23 cellular contexts compared by ENCODE assay signal in genomic region chr14:95829321-95829720, GRCh38. TPM values are rescaled to one million over a fixed set of nuclear protein-coding genes. Genes with fewer than 3 reads are reported as not detected.
DNase-seq lines count a peak whose midpoint lies in the region; ATAC-seq, FAIRE-seq and TF ChIP-seq lines count a peak whose summit lies in the region.
"Had no signal": no experiment of that assay in that cellular context is flagged by ENCODE, and none has a peak within 500 bp of the region (broad histone marks: within the 10 kb centered on the region; RNA-seq: fewer than 3 reads in every experiment).

No MANE protein-coding gene starts in this region.

- H2BK15ac ChIP-seq in H1 (ENCODE audit: low read length) = no peak overlapping the region

- H2BK12ac ChIP-seq in H1 (ENCODE audit: low read depth, low read length) = 0 out of 2 replicates have a peak overlapping the region, but pooled peaks have one; percentile 19

- no peak overlapping the region for H4K5ac ChIP-seq in H1 (ENCODE audit: insufficient read length, low read depth, low read length)

- no peaks in the 10 kb centered on the region for H3K23me2 ChIP-seq in H1 (ENCODE audit: low read depth, low read length)

- no peaks in the 10 kb centered on the region for H4K20me1 ChIP-seq in H1 (replicated peaks in 1 of 2; ENCODE audit: control insufficient read depth in 1 of 2, insufficient read depth in 2 of 2, low read length in 2 of 2)

- no peak for FAIRE-seq in H1 (lab: Jason Lieb, UNC)
- FAIRE-seq: GM12891, GM18507 had no signal

- no peak for TF ChIP-seq POLR2A in H1 (IDR thresholded peaks at IDR 0.05; ENCODE audit: control extremely low read depth in 1 of 2, low read depth in 2 of 2, low read length in 2 of 2)

- 88% methylated on average over 2 of the region's 3 CpGs; no CpG with 5 or more reads in 1 of the 2 experiments for WGBS in H1 (ENCODE audit: extremely low coverage in 1 of 2, insufficient coverage in 1 of 2, insufficient read length in 1 of 2, insufficient replicate concordance in 2 of 2, low coverage in 1 of 2, low lambda C conversion rate in 2 of 2, missing lambda C conversion rate in 1 of 2), 2 experiments

- H3K27me3 Mint-ChIP-seq in nephron progenitor cell (ENCODE audit: low read depth, poor library complexity) (no peaks in the 10 kb centered on the region), type B pancreatic cell (peaks cover 24% of the 10 kb centered on the region)

- no peaks in the 10 kb centered on the region for H3K36me3 ChIP-seq in H1 (ENCODE audit: control insufficient read depth in 2 of 4, insufficient read depth in 4 of 4, low read length in 3 of 4)

- H2AFZ ChIP-seq in H1 (ENCODE audit: low read length) = no peak overlapping the region
- H2AFZ ChIP-seq: GM23248 had no signal

- peaks cover 41% of the 10 kb centered on the region for H3K4me1 Mint-ChIP-seq in nephron progenitor cell
- H3K4me1 Mint-ChIP-seq in type B pancreatic cell (ENCODE audit: unreplicated experiment) = no peaks in the 10 kb centered on the region
- H3K4me1 Mint-ChIP-seq: CD4-positive, alpha-beta memory T cell had no signal

- H3K23ac ChIP-seq in H1 (ENCODE audit: insufficient read length) = no peak overlapping the region

- H3K4me2 ChIP-seq in H1 (ENCODE audit: insufficient read depth in 1 of 2, low read depth in 2 of 2, low read length in 2 of 2) = no peak overlapping the region

- H3K4ac ChIP-seq in H1 (replicated peaks; ENCODE audit: insufficient read length, low read depth, low read length) = peak overlapping the region; percentile 55

- H3K4me1 ChIP-seq in H1 (replicated peaks in 1 of 4; ENCODE audit: control insufficient read depth in 3 of 4, insufficient read depth in 4 of 4, low read length in 3 of 4) = peaks cover 4 to 11% (median 6%) of the 10 kb centered on the region in 4 experiments; a peak in 6 of 7 replicates

- TF ChIP-seq CTCF in H1 (IDR thresholded peaks at IDR 0.05; ENCODE audit: control extremely low read depth in 1 of 3, insufficient read depth in 1 of 3, low read depth in 1 of 3, low read length in 3 of 3) (no peak), nephron progenitor cell (IDR thresholded peaks at IDR 0.05) (no peak), type B pancreatic cell (conservative IDR thresholded peaks at IDR 0.05) (no peak)

- no peak overlapping the region for H3K4me3 ChIP-seq in H1 (ENCODE audit: extremely low read depth in 1 of 4, insufficient read depth in 2 of 4, low read depth in 3 of 4, low read length in 4 of 4)
- H3K4me3 ChIP-seq: GM23248 had no signal

- no peak overlapping the region for H3K14ac ChIP-seq in H1 (ENCODE audit: insufficient read length)

- H3K9me3 Mint-ChIP-seq in nephron progenitor cell (peaks cover 3% of the 10 kb centered on the region), type B pancreatic cell (no peaks in the 10 kb centered on the region)
- H3K9me3 Mint-ChIP-seq: CD4-positive, alpha-beta memory T cell had no signal

- H3K79me2 ChIP-seq in H1 (ENCODE audit: control insufficient read depth in 1 of 2, insufficient read depth in 2 of 2, low read length in 2 of 2) = no peaks in the 10 kb centered on the region

- no peak overlapping the region for H3K27ac ChIP-seq in H1 (ENCODE audit: low read depth, low read length)
- H3K27ac ChIP-seq: GM23248 had no signal

- H3K27ac Mint-ChIP-seq in nephron progenitor cell (no peak overlapping the region), type B pancreatic cell (peak overlapping the region; percentile 29)
- H3K27ac Mint-ChIP-seq: CD4-positive, alpha-beta memory T cell; H9 had no signal

- no peak overlapping the region for H3K56ac ChIP-seq in H1 (replicated peaks; ENCODE audit: insufficient read length, low read depth, low read length)

- no peaks in the 10 kb centered on the region; the same call in 1 of the 2 replicates for H3K79me1 ChIP-seq in H1 (ENCODE audit: low read depth, low read length)

- peak overlapping the region; percentile 66; the same call in 1 of the 2 replicates for H2BK5ac ChIP-seq in H1 (ENCODE audit: low read depth, low read length)

- H2BK120ac ChIP-seq in H1 (replicated peaks; ENCODE audit: low read depth, low read length) = no peak overlapping the region

- no peak for TF ChIP-seq RAD21 in H1 (IDR thresholded peaks at IDR 0.05 in 1 of 2, conservative IDR thresholded peaks at IDR 0.05 in 1 of 2; ENCODE audit: low read depth in 2 of 2, low read length in 2 of 2)

- CTCF ChIA-PET in H1 (lab: Charles Lee; ENCODE audit: partially characterized antibody) = interaction anchor here (0.6 kb wide), 1 partner anchor 241 kb away, joined by 3 read pairs; no protein-coding TSS in a partner anchor

- peaks cover 5 to 6% of the 10 kb centered on the region in 2 experiments; a peak in 1 of 4 replicates for H3K9me3 ChIP-seq in H1 (ENCODE audit: insufficient read depth in 2 of 2, low read depth in 1 of 2, low read length in 1 of 2)

- no peak overlapping the region for H2BK20ac ChIP-seq in H1 (ENCODE audit: low read length)

- POLR2A ChIA-PET in H1 (lab: Charles Lee; ENCODE audit: partially characterized antibody) = no interaction called here

- no peak for ATAC-seq in GM18873 (IDR thresholded peaks at IDR 0.05; ENCODE audit: low FRiP score, unreplicated experiment)
- ATAC-seq: HCT116 had no signal

- no peak overlapping the region for H2AK5ac ChIP-seq in H1 (ENCODE audit: low read depth, low read length)

- DNase-seq in H1 (ENCODE audit: low read depth in 1 of 2, low spot score in 2 of 2) (peak in 1 of 2 experiments; percentile 23), nephron progenitor cell (no peak), type B pancreatic cell (ENCODE audit: extremely low spot score, unreplicated experiment) (no peak), NCI-H2171 (lab: John Stamatoyannopoulos, UW) (no peak), NCI-H446 treated with DMSO at 0.1 percent for 48 hours (lab: John Stamatoyannopoulos, UW) (no peak)
- DNase-seq: C1 segment of cervical spinal cord; Calu3; CD4-positive, alpha-beta memory T cell; COR-L47; DMS53; DMS79 treated with DMSO at 0.1 percent for 48 hours; GF-D8; GM23248 had no signal

- H3K36me3 Mint-ChIP-seq in nephron progenitor cell (ENCODE audit: low read depth) = no peaks in the 10 kb centered on the region
- H3K36me3 Mint-ChIP-seq in type B pancreatic cell = no peaks in the 10 kb centered on the region
- H3K36me3 Mint-ChIP-seq: CD4-positive, alpha-beta memory T cell had no signal

- H3K27me3 ChIP-seq in H1 (replicated peaks in 1 of 4; ENCODE audit: control insufficient read depth in 3 of 4, extremely low read depth in 1 of 4, insufficient read depth in 3 of 4, low read length in 3 of 4) = no peaks in the 10 kb centered on the region

- TF ChIP-seq EP300 in H1 (IDR thresholded peaks at IDR 0.05; ENCODE audit: borderline replicate concordance in 1 of 2, low read depth in 2 of 2, low read length in 2 of 2) = no peak

- no peak overlapping the region for H3K9ac ChIP-seq in H1 (replicated peaks in 1 of 4; ENCODE audit: extremely low read depth in 1 of 4, low read depth in 3 of 4, low read length in 3 of 4)
- H3K9ac ChIP-seq: GM23248 had no signal

- H4K91ac ChIP-seq in H1 (replicated peaks; ENCODE audit: insufficient read length, low read length) = peak overlapping the region; percentile 69

- no peak overlapping the region for H4K8ac ChIP-seq in H1 (ENCODE audit: extremely low read depth, insufficient read depth, low read length)

- H3K4me3 Mint-ChIP-seq in nephron progenitor cell (peak overlapping the region; percentile 31), type B pancreatic cell (no peak overlapping the region)
- H3K4me3 Mint-ChIP-seq: CD4-positive, alpha-beta memory T cell; H9 had no signal

- H3K18ac ChIP-seq in H1 (ENCODE audit: extremely low read depth, low read length) = no peak overlapping the region

TF ChIP-seq in H1, 55 proteins besides CTCF, POLR2A, EP300 and RAD21 (continues in another document):
- no peak for TF ChIP-seq EGR1 (IDR thresholded peaks at IDR 0.05; ENCODE audit: borderline replicate concordance, low read depth, low read length)
- no peak for TF ChIP-seq BACH1 (IDR thresholded peaks at IDR 0.05; ENCODE audit: low read length)
- no peak for TF ChIP-seq SIN3A (conservative IDR thresholded peaks at IDR 0.05 in 1 of 2, IDR thresholded peaks at IDR 0.05 in 1 of 2; ENCODE audit: low read depth in 1 of 2, low read length in 2 of 2)
- no peak for TF ChIP-seq CEBPB (IDR thresholded peaks at IDR 0.05; ENCODE audit: low read depth, low read length)
- TF ChIP-seq SAP30 (IDR thresholded peaks at IDR 0.05; ENCODE audit: insufficient read depth, insufficient replicate concordance, low read length) = no peak
- TF ChIP-seq JUN (IDR thresholded peaks at IDR 0.05; ENCODE audit: low read depth, low read length) = no peak
- no peak for TF ChIP-seq SUZ12 (IDR thresholded peaks at IDR 0.05; ENCODE audit: low read length)
- no peak for TF ChIP-seq CBX5 (IDR thresholded peaks at IDR 0.05; ENCODE audit: low read depth, low read length)
- TF ChIP-seq POLR2AphosphoS5 (IDR thresholded peaks at IDR 0.05; ENCODE audit: low read depth, low read length) = no peak
- TF ChIP-seq SIX5 (IDR thresholded peaks at IDR 0.05; ENCODE audit: low read depth, low read length) = no peak
- TF ChIP-seq BCL11A (IDR thresholded peaks at IDR 0.05; ENCODE audit: low read depth in 2 of 2, low read length in 2 of 2) = no peak
- no peak for TF ChIP-seq KDM5A (IDR thresholded peaks at IDR 0.05; ENCODE audit: low read length)
- TF ChIP-seq CHD2 (IDR thresholded peaks at IDR 0.05; ENCODE audit: low read length) = no peak
- TF ChIP-seq ASH2L (IDR thresholded peaks at IDR 0.05; ENCODE audit: low read length) = no peak
- TF ChIP-seq TAF7 (optimal IDR thresholded peaks at IDR 0.05; ENCODE audit: borderline replicate concordance, low read depth, low read length) = no peak
- TF ChIP-seq E2F6 (IDR thresholded peaks at IDR 0.05) = no peak
- no peak for TF ChIP-seq TEAD4 (IDR thresholded peaks at IDR 0.05; ENCODE audit: low read depth, low read length)

RNA-seq across cellular contexts. Expression of gene TUNAR, which starts 47.3 kb away (rescaled TPM):
- 63.7 and 63.9 TPM in 2 replicates for total RNA-seq in H1 (2021; fragmentation: NEBNext Ultra II Directional; extraction: Animal tissue kit (Norgen Biotek cat#: 25700))
- 12.3 and 12.8 TPM in 2 replicates for polyA plus RNA-seq in H1 (2011; rRNA removed)
- 18.2 TPM for polyA plus RNA-seq in H1 (2011; cell fraction: cytosol; rRNA removed)
- 13.0 TPM for polyA plus RNA-seq in H1 (2011; cell fraction: nucleus; rRNA removed)
- polyA plus RNA-seq in H1 (2012, experiment 1 of 2) = 48.9 to 70.8 TPM (median 51.8 TPM) in 4 replicates
- polyA plus RNA-seq in H1 (2012, experiment 2 of 2) = 53.8 TPM
- polyA plus RNA-seq in H1 (2013, experiment 1 of 2) = 46.4 TPM
- polyA plus RNA-seq in H1 (2013, experiment 2 of 2) = 49.6 TPM
- polyA minus RNA-seq in H1 (2011; rRNA and poly(A)+ RNA removed) = 11.2 and 12.1 TPM in 2 replicates
- polyA minus RNA-seq in H1 (2011; cell fraction: cytosol; rRNA and poly(A)+ RNA removed) = 16.5 TPM
- polyA minus RNA-seq in H1 (2011; cell fraction: nucleus; rRNA and poly(A)+ RNA removed) = 15.7 TPM
- total RNA-seq in type B pancreatic cell (ENCODE audit: low replicate concordance) = 7.0 and 7.4 TPM in 2 replicates
- total RNA-seq: A172; A673; Calu3; CD4-positive, alpha-beta memory T cell; G401; GM23248; H4 had no signal
- polyA plus RNA-seq: BJ; CD4-positive, alpha-beta memory T cell; GM23248 had no signal
